Comparison of ENCODE assay signal across 23 cellular contexts in genomic region chr21:29540289-29540688, GRCh38.
"Had no signal": no experiment of that assay in that cellular context is flagged by ENCODE, and none has a peak within 500 bp of the region (broad histone marks: within the 10 kb centered on the region; RNA-seq: fewer than 3 reads in every experiment).

No MANE protein-coding gene starts in this region.

- H3K9me3 ChIP-seq: ascending aorta, body of pancreas, Peyer's patch, SJSA1 had no signal

- H3K36me3 ChIP-seq: ascending aorta, Peyer's patch, SJSA1 had no signal

- DNase-seq: activated CD4-positive, alpha-beta T cell treated with anti-CD3 and anti-CD28 coated beads for 48 hours; activated CD4-positive, alpha-beta T cell treated with anti-CD3 and anti-CD28 coated beads, Interleukin-2, amount 50 U/mL, for 4 hours; activated CD4-positive, CD25-positive, alpha-beta regulatory T cell treated with anti-CD3 and anti-CD28 coated beads, Interleukin-2, amount 50 U/mL, for 72 hours; activated CD8-positive, alpha-beta T cell treated with anti-CD3 and anti-CD28 coated beads, Interleukin-2, amount 10 ng/mL, durations not matched to agents 7 days and 5 days; activated effector memory CD4-positive, alpha-beta T cell treated with Interleukin-2 at 50 U/mL for 16 hours; activated naive CD4-positive, alpha-beta T cell; activated T-cell treated with anti-CD3 and anti-CD28 coated beads, Interleukin-2, amount 50 U/mL, for 24 hours; amniotic stem cell; body of pancreas; central memory CD4-positive, alpha-beta T cell; MM.1S; NCI-H1105; NCI-H1436; NCI-H187; NCI-H2081; NCI-H510A treated with DMSO at 0.1 percent for 48 hours; NCI-H69; Peyer's patch; SHP77 had no signal

- FAIRE-seq: bronchial epithelial cell had no signal

- H3K27ac ChIP-seq: ascending aorta, body of pancreas, Peyer's patch, SJSA1 had no signal

- ATAC-seq: activated CD8-positive, alpha-beta T cell treated with anti-CD3 and anti-CD28 coated beads, Interleukin-2, amount 10 ng/mL, durations not matched to agents 7 days and 5 days; body of pancreas; WTC11 had no signal

- H3K4me3 ChIP-seq: ascending aorta, body of pancreas, Peyer's patch, SJSA1 had no signal

- H3K4me1 ChIP-seq: ascending aorta, Peyer's patch had no signal

- H3K27me3 ChIP-seq: ascending aorta, body of pancreas, Peyer's patch, SJSA1 had no signal
